12 cellular contexts compared by ENCODE assay signal in the genomic region with DNA sequence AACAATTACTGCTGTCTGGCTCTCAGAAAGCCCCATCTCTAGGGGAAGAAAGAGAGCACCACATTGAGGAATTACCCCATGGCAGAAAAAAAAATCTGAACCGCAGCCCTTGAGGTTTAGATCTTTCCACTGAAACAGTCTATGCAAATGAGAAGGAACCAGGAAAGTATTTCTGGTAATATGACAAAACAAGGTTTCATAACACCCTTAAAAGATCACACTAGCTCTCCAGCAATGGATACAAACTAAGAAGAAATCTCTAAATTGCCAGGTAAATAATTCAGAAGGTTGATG.
A peak's percentile ranks its signal among the peaks of the same experiment; 100 is the strongest.
DNase-seq lines count a peak whose midpoint lies in the region; ATAC-seq lines count a peak whose summit lies in the region.
"Had no signal": no experiment of that assay in that cellular context is flagged by ENCODE, and none has a peak within 500 bp of the region (broad histone marks: within the 10 kb centered on the region; RNA-seq: fewer than 3 reads in every experiment).

No MANE protein-coding gene starts in this region.

- no peak for DNase-seq in DMS79 treated with DMSO at 0.1 percent for 48 hours (lab: John Stamatoyannopoulos, UW)
- DNase-seq in NCI-H1930 (lab: John Stamatoyannopoulos, UW): no peak
- DNase-seq in NCI-H1092 (lab: John Stamatoyannopoulos, UW): no peak
- DNase-seq: activated naive CD4-positive, alpha-beta T cell treated with anti-CD3 and anti-CD28 coated beads, Interleukin-2, amount 10 ng/mL, durations not matched to agents 7 days and 5 days; kidney glomerular epithelial cell; stimulated activated CD4-positive, alpha-beta T cell treated with anti-CD3 and anti-CD28 coated beads, Interleukin-1b, Interleukin-23, amount 100 ng/mL, for 48 hours had no signal

- ATAC-seq in GM18508 (IDR thresholded peaks at IDR 0.05; ENCODE audit: insufficient read depth, unreplicated experiment) (peak; percentile 60), GM21367 (IDR thresholded peaks at IDR 0.05; ENCODE audit: unreplicated experiment) (peak; percentile 50), HG02852 (IDR thresholded peaks at IDR 0.05; ENCODE audit: unreplicated experiment) (peak; percentile 80), HG03439 (IDR thresholded peaks at IDR 0.05; ENCODE audit: unreplicated experiment) (peak; percentile 58), HG03097 (IDR thresholded peaks at IDR 0.05; ENCODE audit: low FRiP score, unreplicated experiment) (no peak)
- ATAC-seq: gastroesophageal sphincter had no signal
